8 cellular contexts compared by ENCODE assay signal in the genomic region with DNA sequence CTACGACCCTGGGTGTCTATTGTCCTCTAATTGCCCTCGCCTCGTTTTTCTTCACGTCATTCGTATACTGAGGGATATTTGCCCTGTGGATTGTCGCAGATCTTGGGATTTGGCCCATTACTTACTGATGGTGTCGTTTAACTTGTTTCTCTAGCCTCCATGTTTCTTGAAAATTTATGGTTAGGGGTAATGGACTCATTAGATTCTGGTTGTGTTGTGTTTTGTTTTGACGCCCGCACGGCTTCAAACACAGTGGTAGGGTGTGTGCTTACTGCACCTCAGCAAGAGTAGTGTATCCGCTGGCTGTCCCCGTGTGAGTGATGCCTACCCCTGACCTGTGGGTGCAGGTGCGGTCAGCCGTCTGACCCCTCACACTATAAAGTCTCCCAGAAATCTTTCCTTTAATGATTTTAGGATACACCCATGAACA. TPM values are rescaled to one million over a fixed set of nuclear protein-coding genes. Genes with fewer than 3 reads are reported as not detected.
A peak's percentile ranks its signal among the peaks of the same experiment; 100 is the strongest.
DNase-seq lines count a peak whose midpoint lies in the region; ATAC-seq and TF ChIP-seq lines count a peak whose summit lies in the region.

No MANE protein-coding gene starts in this region.

- in situ Hi-C loops in GM13977 (cut with MboI; ENCODE audit: low pct_unique_long_range_greater_than_20kb, low sequenced_read_pairs, unreplicated experiment): loop anchor here (25.0 kb wide), 1 partner anchor 117 kb away; a partner anchor contains a TSS

- TF ChIP-seq CTCF in Peyer's patch (IDR thresholded peaks at IDR 0.05) (no peak), colonic mucosa (IDR thresholded peaks at IDR 0.05) (no peak), mesothelial cell of epicardium (IDR thresholded peaks at IDR 0.05; ENCODE audit: unreplicated experiment) (no peak), upper lobe of right lung (IDR thresholded peaks at IDR 0.05) (no peak), GM10248 (IDR thresholded peaks at IDR 0.05; ENCODE audit: control extremely low read depth, extremely low read depth, low read depth, missing control alignments) (no peak), GM13977 (IDR thresholded peaks at IDR 0.05; ENCODE audit: extremely low read depth, insufficient read depth, missing control alignments) (no peak)

- H3K27me3 ChIP-seq in Peyer's patch (no peaks in the 10 kb centered on the region), colonic mucosa (no peaks in the 10 kb centered on the region), upper lobe of right lung (no peaks in the 10 kb centered on the region)

- H3K27ac ChIP-seq in Peyer's patch: peak overlapping the region; percentile 82 to 91 (median 88)
- H3K27ac ChIP-seq in colonic mucosa: peak overlapping the region; percentile 32
- H3K27ac ChIP-seq in upper lobe of right lung: peak overlapping the region; percentile 94

- DNase-seq in NCI-H510A treated with DMSO at 0.1 percent for 48 hours (lab: John Stamatoyannopoulos, UW): peak; percentile 56
- no peak for DNase-seq in NCI-H510A (lab: John Stamatoyannopoulos, UW)
- peak in 2 of 3 donors; percentile 36 to 68 for DNase-seq in Peyer's patch
- peak; percentile 36 for DNase-seq in colonic mucosa
- no peak for DNase-seq in mesothelial cell of epicardium (ENCODE audit: low spot score in 2 of 2, unreplicated experiment in 2 of 2)
- DNase-seq in upper lobe of right lung: no peak
- no peak for DNase-seq in GM10248 (ENCODE audit: extremely low spot score)
- DNase-seq in GM13977 (ENCODE audit: low spot score): no peak

- peak overlapping the region; percentile 83 for H3K4me3 Mint-ChIP-seq in mesothelial cell of epicardium

- H3K4me1 ChIP-seq in Peyer's patch: peaks cover 0 to 15% (median 0%) of the 10 kb centered on the region in 4 donors
- H3K4me1 ChIP-seq in colonic mucosa: peaks cover 3% of the 10 kb centered on the region
- peaks cover 7% of the 10 kb centered on the region for H3K4me1 ChIP-seq in upper lobe of right lung

- H3K4me3 ChIP-seq in Peyer's patch: peak overlapping the region; percentile 61 to 72 (median 66)
- peak overlapping the region; percentile 46 for H3K4me3 ChIP-seq in colonic mucosa
- peak overlapping the region; percentile 91 for H3K4me3 ChIP-seq in upper lobe of right lung

- POLR2A ChIA-PET in GM10248 (lab: Yijun Ruan, JAX): no interaction called here

- peaks cover 19% of the 10 kb centered on the region for H3K4me1 Mint-ChIP-seq in mesothelial cell of epicardium

- no peaks in the 10 kb centered on the region for H3K9me3 ChIP-seq in Peyer's patch
- no peaks in the 10 kb centered on the region for H3K9me3 ChIP-seq in colonic mucosa
- H3K9me3 ChIP-seq in upper lobe of right lung: no peaks in the 10 kb centered on the region

- intact Hi-C loops in colonic mucosa (cut with DNase I) (loop anchor here (5.0 kb wide), 1 partner anchor 127 kb away; a partner anchor contains a TSS), upper lobe of right lung (cut with DNase I) (no loop called here)

- H3K27me3 Mint-ChIP-seq in mesothelial cell of epicardium (ENCODE audit: low read depth): peaks cover 3% of the 10 kb centered on the region

- H3K9me3 Mint-ChIP-seq in mesothelial cell of epicardium: peaks cover 3% of the 10 kb centered on the region

- ATAC-seq in upper lobe of right lung: peak; percentile 15

- CTCF ChIA-PET in GM10248 (lab: Yijun Ruan, JAX): interaction anchor here (0.9 to 1.6 kb wide), 2 partner anchors 35 to 51 kb away, joined by 3 read pairs; no protein-coding TSS in a partner anchor

- H3K36me3 Mint-ChIP-seq in mesothelial cell of epicardium: no peaks in the 10 kb centered on the region

- H3K27ac Mint-ChIP-seq in mesothelial cell of epicardium: peak overlapping the region; percentile 100

- no peaks in the 10 kb centered on the region for H3K36me3 ChIP-seq in Peyer's patch
- no peaks in the 10 kb centered on the region for H3K36me3 ChIP-seq in colonic mucosa
- no peaks in the 10 kb centered on the region for H3K36me3 ChIP-seq in upper lobe of right lung

- peak overlapping the region; percentile 65 to 77 for H3K9ac ChIP-seq in colonic mucosa (ENCODE audit: low read depth in 2 of 2, low read length in 2 of 2)

- TF ChIP-seq POLR2A in Peyer's patch (IDR thresholded peaks at IDR 0.05): no peak

RNA-seq across cellular contexts. Expression of a gene that starts 0.9 kb away (rescaled TPM):
- not detected for total RNA-seq in Peyer's patch
- not detected for total RNA-seq in colonic mucosa
- not detected in 3 replicates for total RNA-seq in mesothelial cell of epicardium
- total RNA-seq in upper lobe of right lung: not detected

RNA-seq across cellular contexts. Expression of a gene that starts 2.1 kb away (rescaled TPM):
- total RNA-seq in Peyer's patch: not detected
- total RNA-seq in colonic mucosa: not detected
- not detected in 3 replicates for total RNA-seq in mesothelial cell of epicardium
- not detected for total RNA-seq in upper lobe of right lung

Comparison
In these comparisons a context has a peak if more than half of its experiments do, and no peak if none do; other contexts are left out.
1. DNase-seq: peak in NCI-H510A treated with DMSO at 0.1 percent for 48 hours (single experiment), Peyer's patch (2 of 3) and colonic mucosa (single experiment); none in NCI-H510A (single experiment), mesothelial cell of epicardium (0 of 2), upper lobe of right lung (single experiment), GM10248 (single experiment) and GM13977 (single experiment).
2. H3K27ac ChIP-seq: peak in every context shown above with its lines; median percentile 94 in upper lobe of right lung; 88 in Peyer's patch; 32 in colonic mucosa.
3. Peak in every context shown above with its lines, with median percentiles within 50 percentile points of each other: H3K4me3 ChIP-seq.